1 cellular context compared by ENCODE assay signal in the genomic region with DNA sequence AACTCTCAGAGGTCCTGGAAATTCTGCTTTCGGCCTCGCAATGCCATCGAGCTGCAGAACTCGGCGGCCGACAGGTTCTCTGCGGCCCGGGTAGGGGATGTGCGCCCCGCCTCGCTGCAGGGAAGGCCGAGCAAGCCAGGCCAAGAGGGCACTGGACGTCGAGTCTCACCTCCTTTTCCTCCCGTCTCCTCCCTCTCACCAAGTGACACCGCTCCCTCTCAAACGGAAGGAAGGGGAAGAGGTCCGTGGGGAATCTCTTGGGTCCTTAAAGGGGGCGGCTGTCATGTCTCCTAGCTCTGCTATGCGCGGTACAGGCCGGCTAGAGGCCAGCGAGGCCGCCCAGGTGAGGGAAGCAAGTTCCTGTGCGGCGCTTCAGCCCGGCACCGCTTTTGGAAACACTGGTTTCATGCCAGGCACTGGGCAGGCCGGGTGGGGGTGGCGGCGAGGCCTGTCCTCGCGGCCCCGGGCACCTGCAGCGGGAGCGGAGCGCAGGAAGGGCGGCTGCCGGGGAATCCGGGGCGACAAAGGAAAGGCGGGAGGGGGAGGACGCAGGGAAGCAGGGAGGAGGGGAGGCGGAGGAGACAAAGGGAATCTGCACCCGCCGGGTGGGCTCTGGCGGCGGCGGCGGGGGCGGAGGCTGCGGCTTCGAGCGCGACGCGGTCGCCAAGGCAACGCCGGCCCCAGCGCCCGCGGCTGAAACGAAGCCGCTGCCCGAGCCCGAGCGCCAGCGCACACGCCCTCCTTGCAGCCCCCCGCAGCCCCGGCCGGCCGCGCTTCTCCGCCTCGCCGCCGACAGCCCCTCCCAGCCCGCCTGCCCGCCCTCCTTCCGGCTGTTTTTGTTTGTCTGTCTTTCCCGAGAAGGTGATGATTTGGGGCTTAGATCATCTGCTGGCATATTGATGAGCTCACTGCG.
TF ChIP-seq lines count a peak whose summit lies in the region.

No MANE protein-coding gene starts in this region.

TF ChIP-seq in GM12878, 131 proteins besides CTCF, POLR2A, EP300 and RAD21 (continued from another document):
- TF ChIP-seq, protein P1, sequence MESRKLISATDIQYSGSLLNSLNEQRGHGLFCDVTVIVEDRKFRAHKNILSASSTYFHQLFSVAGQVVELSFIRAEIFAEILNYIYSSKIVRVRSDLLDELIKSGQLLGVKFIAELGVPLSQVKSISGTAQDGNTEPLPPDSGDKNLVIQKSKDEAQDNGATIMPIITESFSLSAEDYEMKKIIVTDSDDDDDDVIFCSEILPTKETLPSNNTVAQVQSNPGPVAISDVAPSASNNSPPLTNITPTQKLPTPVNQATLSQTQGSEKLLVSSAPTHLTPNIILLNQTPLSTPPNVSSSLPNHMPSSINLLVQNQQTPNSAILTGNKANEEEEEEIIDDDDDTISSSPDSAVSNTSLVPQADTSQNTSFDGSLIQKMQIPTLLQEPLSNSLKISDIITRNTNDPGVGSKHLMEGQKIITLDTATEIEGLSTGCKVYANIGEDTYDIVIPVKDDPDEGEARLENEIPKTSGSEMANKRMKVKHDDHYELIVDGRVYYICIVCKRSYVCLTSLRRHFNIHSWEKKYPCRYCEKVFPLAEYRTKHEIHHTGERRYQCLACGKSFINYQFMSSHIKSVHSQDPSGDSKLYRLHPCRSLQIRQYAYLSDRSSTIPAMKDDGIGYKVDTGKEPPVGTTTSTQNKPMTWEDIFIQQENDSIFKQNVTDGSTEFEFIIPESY (IDR thresholded peaks at IDR 0.05), result no peak
- TF ChIP-seq MTA3 (IDR thresholded peaks at IDR 0.05; ENCODE audit: borderline replicate concordance, low read length) (no peak), PAX8 (IDR thresholded peaks at IDR 0.05) (no peak), RAD51 (IDR thresholded peaks at IDR 0.05) (no peak), GABPA (IDR thresholded peaks at IDR 0.05; ENCODE audit: low read depth) (no peak), WRNIP1 (IDR thresholded peaks at IDR 0.05; ENCODE audit: borderline replicate concordance, low read depth, low read length) (no peak), NR2F1 (conservative IDR thresholded peaks at IDR 0.05) (peak; percentile 34; the same call in 1 of the 2 replicates)
- TF ChIP-seq, protein P2, sequence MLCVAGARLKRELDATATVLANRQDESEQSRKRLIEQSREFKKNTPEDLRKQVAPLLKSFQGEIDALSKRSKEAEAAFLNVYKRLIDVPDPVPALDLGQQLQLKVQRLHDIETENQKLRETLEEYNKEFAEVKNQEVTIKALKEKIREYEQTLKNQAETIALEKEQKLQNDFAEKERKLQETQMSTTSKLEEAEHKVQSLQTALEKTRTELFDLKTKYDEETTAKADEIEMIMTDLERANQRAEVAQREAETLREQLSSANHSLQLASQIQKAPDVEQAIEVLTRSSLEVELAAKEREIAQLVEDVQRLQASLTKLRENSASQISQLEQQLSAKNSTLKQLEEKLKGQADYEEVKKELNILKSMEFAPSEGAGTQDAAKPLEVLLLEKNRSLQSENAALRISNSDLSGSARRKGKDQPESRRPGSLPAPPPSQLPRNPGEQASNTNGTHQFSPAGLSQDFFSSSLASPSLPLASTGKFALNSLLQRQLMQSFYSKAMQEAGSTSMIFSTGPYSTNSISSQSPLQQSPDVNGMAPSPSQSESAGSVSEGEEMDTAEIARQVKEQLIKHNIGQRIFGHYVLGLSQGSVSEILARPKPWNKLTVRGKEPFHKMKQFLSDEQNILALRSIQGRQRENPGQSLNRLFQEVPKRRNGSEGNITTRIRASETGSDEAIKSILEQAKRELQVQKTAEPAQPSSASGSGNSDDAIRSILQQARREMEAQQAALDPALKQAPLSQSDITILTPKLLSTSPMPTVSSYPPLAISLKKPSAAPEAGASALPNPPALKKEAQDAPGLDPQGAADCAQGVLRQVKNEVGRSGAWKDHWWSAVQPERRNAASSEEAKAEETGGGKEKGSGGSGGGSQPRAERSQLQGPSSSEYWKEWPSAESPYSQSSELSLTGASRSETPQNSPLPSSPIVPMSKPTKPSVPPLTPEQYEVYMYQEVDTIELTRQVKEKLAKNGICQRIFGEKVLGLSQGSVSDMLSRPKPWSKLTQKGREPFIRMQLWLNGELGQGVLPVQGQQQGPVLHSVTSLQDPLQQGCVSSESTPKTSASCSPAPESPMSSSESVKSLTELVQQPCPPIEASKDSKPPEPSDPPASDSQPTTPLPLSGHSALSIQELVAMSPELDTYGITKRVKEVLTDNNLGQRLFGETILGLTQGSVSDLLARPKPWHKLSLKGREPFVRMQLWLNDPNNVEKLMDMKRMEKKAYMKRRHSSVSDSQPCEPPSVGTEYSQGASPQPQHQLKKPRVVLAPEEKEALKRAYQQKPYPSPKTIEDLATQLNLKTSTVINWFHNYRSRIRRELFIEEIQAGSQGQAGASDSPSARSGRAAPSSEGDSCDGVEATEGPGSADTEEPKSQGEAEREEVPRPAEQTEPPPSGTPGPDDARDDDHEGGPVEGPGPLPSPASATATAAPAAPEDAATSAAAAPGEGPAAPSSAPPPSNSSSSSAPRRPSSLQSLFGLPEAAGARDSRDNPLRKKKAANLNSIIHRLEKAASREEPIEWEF (IDR thresholded peaks at IDR 0.05; ENCODE audit: insufficient replicate concordance, low read depth, low read length), result no peak
TF ChIP-seq in GM12878: peak in this region for 17.
